In the genomic region with DNA sequence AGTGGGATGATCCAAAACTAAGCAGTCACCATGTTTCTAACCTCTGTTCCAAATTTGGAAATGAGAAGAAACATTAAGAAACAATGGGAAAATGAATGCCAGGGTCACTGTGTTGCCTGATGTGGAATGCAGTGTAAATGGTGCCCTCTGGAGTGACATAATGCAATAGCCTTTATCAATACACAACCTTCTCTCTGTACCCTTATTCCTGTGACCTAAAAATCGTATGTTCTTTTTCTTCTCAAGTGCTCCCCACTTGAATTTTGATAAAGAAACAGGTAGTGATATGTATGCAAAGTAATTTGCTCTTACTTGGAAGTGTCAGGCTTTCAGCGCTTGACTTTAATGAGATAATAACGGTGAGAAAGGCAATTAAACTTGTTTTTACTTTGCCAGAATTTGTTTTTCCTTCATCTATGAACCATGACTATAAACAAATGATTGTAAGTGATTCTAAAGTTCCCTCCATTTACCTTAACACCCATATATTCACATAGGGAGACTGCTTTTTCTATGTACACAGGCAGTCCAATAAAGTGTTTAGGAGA, we compare ENCODE assay signal across 8 cellular contexts.
DNase-seq lines count a peak whose midpoint lies in the region; ATAC-seq and TF ChIP-seq lines count a peak whose summit lies in the region.

No MANE protein-coding gene starts in this region.

- H3K27ac Mint-ChIP-seq in progenitor cell of endocrine pancreas, result peak overlapping the region; percentile 87
- no peak overlapping the region for H3K27ac Mint-ChIP-seq in CD8-positive, alpha-beta T cell

- H3K9me3 Mint-ChIP-seq in progenitor cell of endocrine pancreas (ENCODE audit: low read depth), result peaks cover 7% of the 10 kb centered on the region
- peaks cover 9% of the 10 kb centered on the region for H3K9me3 Mint-ChIP-seq in CD8-positive, alpha-beta T cell

- no peaks in the 10 kb centered on the region for H3K4me1 ChIP-seq in CD8-positive, alpha-beta T cell (ENCODE audit: insufficient read depth, low read length)

- POLR2A ChIA-PET in CD8-positive, alpha-beta T cell (lab: Charles Lee), result no interaction called here

- CTCF ChIA-PET in CD8-positive, alpha-beta T cell (lab: Charles Lee), result no interaction called here

- H3K4me3 Mint-ChIP-seq in progenitor cell of endocrine pancreas (ENCODE audit: low read depth), result peak overlapping the region; percentile 14
- no peak overlapping the region for H3K4me3 Mint-ChIP-seq in CD8-positive, alpha-beta T cell

- H3K27me3 Mint-ChIP-seq in progenitor cell of endocrine pancreas, result peaks cover 2% of the 10 kb centered on the region
- no peaks in the 10 kb centered on the region for H3K27me3 Mint-ChIP-seq in CD8-positive, alpha-beta T cell (ENCODE audit: low read depth)

- no peak for ATAC-seq in CD8-positive, alpha-beta T cell

- no peak overlapping the region for H3K4me3 ChIP-seq in CD8-positive, alpha-beta T cell (ENCODE audit: low read depth, low read length)
- H3K4me3 ChIP-seq in MG63, result no peak overlapping the region

- intact Hi-C loops in CD8-positive, alpha-beta T cell (cut with DNase I, micrococcal nuclease), result no loop called here

- H3K9me3 ChIP-seq in CD8-positive, alpha-beta T cell (ENCODE audit: low read length), result no peaks in the 10 kb centered on the region
- H3K9me3 ChIP-seq in MG63, result no peaks in the 10 kb centered on the region

- H3K27ac ChIP-seq in CD8-positive, alpha-beta T cell (ENCODE audit: low read depth, low read length), result no peak overlapping the region

- TF ChIP-seq CTCF in GM12874 (IDR thresholded peaks at IDR 0.05; ENCODE audit: insufficient read depth, low read depth, low read length), result 0 out of 2 replicates have a peak, but pooled peaks have one; percentile 6
- TF ChIP-seq CTCF in progenitor cell of endocrine pancreas (IDR thresholded peaks at IDR 0.05; ENCODE audit: unreplicated experiment), result peak; percentile 65
- no peak for TF ChIP-seq CTCF in CD8-positive, alpha-beta T cell (IDR thresholded peaks at IDR 0.05)

- H3K4me1 Mint-ChIP-seq in progenitor cell of endocrine pancreas (ENCODE audit: low read depth), result peaks cover 20% of the 10 kb centered on the region
- no peaks in the 10 kb centered on the region for H3K4me1 Mint-ChIP-seq in CD8-positive, alpha-beta T cell (ENCODE audit: low read depth)

- no peaks in the 10 kb centered on the region for H3K36me3 ChIP-seq in CD8-positive, alpha-beta T cell (ENCODE audit: insufficient read depth, low read length)
- no peaks in the 10 kb centered on the region for H3K36me3 ChIP-seq in MG63

- peaks cover 4% of the 10 kb centered on the region for H3K36me3 Mint-ChIP-seq in progenitor cell of endocrine pancreas (ENCODE audit: insufficient read depth)
- no peaks in the 10 kb centered on the region for H3K36me3 Mint-ChIP-seq in CD8-positive, alpha-beta T cell

- H3K27me3 ChIP-seq in CD8-positive, alpha-beta T cell (ENCODE audit: insufficient read depth, low read length), result no peaks in the 10 kb centered on the region
- H3K27me3 ChIP-seq in MG63, result no peaks in the 10 kb centered on the region; the same call in 1 of the 2 replicates

- DNase-seq in NCI-H446 treated with DMSO at 0.1 percent for 48 hours (lab: John Stamatoyannopoulos, UW), result peak; percentile 27
- peak; percentile 21 for DNase-seq in epidermal melanocyte (ENCODE audit: insufficient read length, low spot score)
- no peak for DNase-seq in progenitor cell of endocrine pancreas (ENCODE audit: low spot score, unreplicated experiment)
- no peak for DNase-seq in CD8-positive, alpha-beta T cell
- DNase-seq in activated T-cell treated with anti-CD3 and anti-CD28 coated beads for 4 hours, result no peak
- no peak for DNase-seq in activated CD8-positive, alpha-beta memory T cell treated with anti-CD3 and anti-CD28 coated beads, Interleukin-2, amount 50 U/mL, for 48 hours
- no peak for DNase-seq in MG63

Comparison
In these comparisons a context has a peak if more than half of its experiments do, and no peak if none do; other contexts are left out.
1. DNase-seq: peak in NCI-H446 treated with DMSO at 0.1 percent for 48 hours (single experiment) and epidermal melanocyte (single experiment); none in progenitor cell of endocrine pancreas (single experiment), CD8-positive, alpha-beta T cell (0 of 7), activated T-cell treated with anti-CD3 and anti-CD28 coated beads for 4 hours (single experiment), activated CD8-positive, alpha-beta memory T cell treated with anti-CD3 and anti-CD28 coated beads, Interleukin-2, amount 50 U/mL, for 48 hours (single experiment) and MG63 (single experiment).